In the genomic region with DNA sequence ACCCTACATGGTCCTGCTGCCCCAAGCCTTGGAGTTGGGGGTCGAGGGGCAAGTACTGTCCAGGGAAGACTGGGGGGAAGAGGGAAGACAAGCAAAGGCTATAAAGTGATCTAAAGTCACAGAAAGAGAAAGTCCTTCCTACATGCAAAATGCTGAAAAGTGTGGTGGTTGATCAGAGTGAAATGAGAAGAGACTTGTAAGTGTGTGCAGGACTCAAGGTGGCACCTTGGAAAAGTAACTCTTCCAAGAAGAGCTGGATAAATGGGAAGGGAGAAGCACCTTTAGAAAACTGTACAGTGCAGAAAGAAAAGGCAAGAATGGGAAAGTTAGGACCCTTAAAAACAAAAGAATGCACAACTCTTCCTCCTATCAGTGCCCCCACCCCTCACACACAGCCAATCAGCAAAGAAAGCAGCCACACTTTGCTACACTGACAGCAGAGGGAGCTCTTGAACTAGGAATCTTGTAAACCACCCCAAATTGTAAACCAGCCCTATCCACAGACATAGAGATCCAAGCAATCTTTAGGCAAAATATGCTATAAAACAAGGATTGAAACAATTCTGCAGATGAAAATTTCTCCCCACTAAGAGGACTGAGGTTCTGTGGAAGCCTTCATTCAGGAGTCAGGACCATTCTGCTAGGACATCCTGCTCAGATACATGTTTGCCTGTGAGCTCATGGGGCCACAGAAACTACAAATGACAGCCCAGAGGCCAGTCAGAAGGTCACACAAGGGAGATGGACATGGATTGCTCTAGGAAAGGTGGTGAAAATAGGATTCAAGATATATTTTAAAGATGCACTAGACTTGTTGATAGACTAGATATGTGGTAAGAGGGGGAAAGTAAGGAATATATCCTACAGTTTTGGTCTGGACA, we compare ENCODE assay signal across 8 cellular contexts.
DNase-seq lines count a peak whose midpoint lies in the region; ATAC-seq, FAIRE-seq and TF ChIP-seq lines count a peak whose summit lies in the region.

No MANE protein-coding gene starts in this region.

- no peaks in the 10 kb centered on the region for H3K79me1 ChIP-seq in IMR-90 (ENCODE audit: low read depth in 1 of 2, low read length in 2 of 2)

- H3K9me1 ChIP-seq in IMR-90 (ENCODE audit: insufficient read depth, low read length), result no peaks in the 10 kb centered on the region

- no peak overlapping the region for H4K8ac ChIP-seq in IMR-90 (ENCODE audit: low read depth in 2 of 2, low read length in 2 of 2)

- no peak for TF ChIP-seq EP300 in esophagus muscularis mucosa (IDR thresholded peaks at IDR 0.05)

- in situ Hi-C loops in IMR-90 (cut with MboI; ENCODE audit: low sequenced_read_pairs), result loop anchor here (10.0 kb wide), 1 partner anchor 160 kb away; no protein-coding TSS in a partner anchor

- DNase-seq in AG08395 (ENCODE audit: low spot score) (peak; percentile 64), ELF-1 (ENCODE audit: low read depth, low spot score) (peak; percentile 75), IMR-90 (peak; percentile 24), SJCRH30 (peak; percentile 27 to 81), esophagus muscularis mucosa (ENCODE audit: extremely low spot score) (no peak), pons (ENCODE audit: low spot score) (peak; percentile 64), GM19239 (ENCODE audit: insufficient read length, low spot score) (no peak)

- no peak for FAIRE-seq in GM19239 (lab: Jason Lieb, UNC)

- H3K27me3 ChIP-seq in IMR-90 (ENCODE audit: control insufficient read depth, insufficient read depth, low read length) (no peaks in the 10 kb centered on the region), SJCRH30 (no peaks in the 10 kb centered on the region; the same call in 1 of the 2 replicates), esophagus muscularis mucosa (no peaks in the 10 kb centered on the region)

- H2AFZ ChIP-seq in IMR-90 (replicated peaks; ENCODE audit: low read length, poor library complexity), result no peak overlapping the region

- no peak overlapping the region for H3K9ac ChIP-seq in IMR-90 (ENCODE audit: low read depth, low read length)

- no peak overlapping the region for H3K18ac ChIP-seq in IMR-90 (ENCODE audit: low read depth, low read length)

- no peak overlapping the region for H2BK120ac ChIP-seq in IMR-90 (ENCODE audit: low read depth, low read length)

- H3K4me2 ChIP-seq in IMR-90 (ENCODE audit: low read depth, low read length), result no peak overlapping the region

- no peak overlapping the region for H4K91ac ChIP-seq in IMR-90 (ENCODE audit: insufficient read depth, low read depth, low read length)

- no peaks in the 10 kb centered on the region for H3K36me3 ChIP-seq in IMR-90 (ENCODE audit: control insufficient read depth, insufficient read depth, low read length)
- no peaks in the 10 kb centered on the region for H3K36me3 ChIP-seq in SJCRH30
- no peaks in the 10 kb centered on the region for H3K36me3 ChIP-seq in esophagus muscularis mucosa

- H2AK9ac ChIP-seq in IMR-90 (replicated peaks; ENCODE audit: low read depth, low read length, poor library complexity), result no peak overlapping the region

- no peak overlapping the region for H2BK5ac ChIP-seq in IMR-90 (ENCODE audit: low read depth, low read length, poor library complexity, severe bottlenecking)

- H3K9me3 ChIP-seq in IMR-90 (ENCODE audit: control insufficient read depth, insufficient read depth, low read length) (no peaks in the 10 kb centered on the region), SJCRH30 (replicated peaks) (peaks cover 6% of the 10 kb centered on the region; the same call in 1 of the 2 replicates), esophagus muscularis mucosa (peaks cover 0 to 5% (median 0%) of the 10 kb centered on the region in 4 donors)

- TF ChIP-seq RAD21 in IMR-90 (IDR thresholded peaks at IDR 0.05; ENCODE audit: low read length), result peak; percentile 56

- peak; percentile 98 for ATAC-seq in IMR-90 (ENCODE audit: low read depth)
- ATAC-seq in GM19397 (IDR thresholded peaks at IDR 0.05; ENCODE audit: unreplicated experiment), result no peak

- H4K5ac ChIP-seq in IMR-90 (ENCODE audit: low read depth, low read length), result no peak overlapping the region

- no peak overlapping the region for H3K56ac ChIP-seq in IMR-90 (ENCODE audit: extremely low read depth, insufficient read depth, low read length)

- H3K4me3 ChIP-seq in IMR-90 (ENCODE audit: insufficient read depth, low read depth, low read length), result no peak overlapping the region
- no peak overlapping the region for H3K4me3 ChIP-seq in SJCRH30
- no peak overlapping the region for H3K4me3 ChIP-seq in esophagus muscularis mucosa

- no peak overlapping the region for H2BK20ac ChIP-seq in IMR-90 (ENCODE audit: low read depth, low read length)

- dilution Hi-C loops in IMR-90 (cut with HindIII; ENCODE audit: low sequenced_read_pairs, unreplicated experiment), result no loop called here

- no TSS peak for BruUV-seq in IMR-90 (replicated peaks; lab: Mats Ljungman, UMichigan)

- H3K27ac ChIP-seq in IMR-90 (ENCODE audit: insufficient read depth, low read length) (no peak overlapping the region), SJCRH30 (no peak overlapping the region), esophagus muscularis mucosa (replicated peaks in 1 of 4) (no peak overlapping the region)

- intact Hi-C loops in IMR-90 (cut with micrococcal nuclease), result loop anchor here (1.0 kb wide), 3 partner anchors 36 to 236 kb away; no protein-coding TSS in a partner anchor
- intact Hi-C loops in esophagus muscularis mucosa (cut with DNase I), result loop anchor here (5.0 kb wide), 1 partner anchor 158 kb away; no protein-coding TSS in a partner anchor

- H2BK15ac ChIP-seq in IMR-90 (ENCODE audit: low read depth, low read length), result no peak overlapping the region

- no peak overlapping the region for H2AK5ac ChIP-seq in IMR-90 (ENCODE audit: low read depth, low read length)

- CTCF ChIA-PET in IMR-90 (lab: Yijun Ruan, JAX), result interaction anchor here (0.7 to 2.2 kb wide), 5 partner anchors 9 to 237 kb away, joined by 3 to 9 read pairs (median 5); no protein-coding TSS in a partner anchor

- no CpG with 5 or more reads among the region's 1 CpG for WGBS in IMR-90 (ENCODE audit: extremely low coverage in 2 of 2, insufficient read length in 1 of 2), 2 experiments
- WGBS in esophagus muscularis mucosa, result 64% methylated on average over 1 of the region's 1 CpG

- no peak overlapping the region for H3K14ac ChIP-seq in IMR-90 (replicated peaks; ENCODE audit: low read depth, low read length)

- no peaks in the 10 kb centered on the region for H4K20me1 ChIP-seq in IMR-90 (ENCODE audit: insufficient read depth, low read length)

- H3K4ac ChIP-seq in IMR-90 (ENCODE audit: low read depth, low read length), result no peak overlapping the region

- H3K23ac ChIP-seq in IMR-90 (ENCODE audit: low read depth, low read length), result no peak overlapping the region

- POLR2A ChIA-PET in IMR-90 (lab: Charles Lee; ENCODE audit: unreplicated experiment), result no interaction called here

- TF ChIP-seq CTCF in IMR-90 (conservative IDR thresholded peaks at IDR 0.05; ENCODE audit: low read depth, low read length) (peak; percentile 53), esophagus muscularis mucosa (IDR thresholded peaks at IDR 0.05) (peak; percentile 42 to 54 (median 45))

- no peaks in the 10 kb centered on the region for H3K4me1 ChIP-seq in IMR-90 (ENCODE audit: control insufficient read depth, insufficient read depth, low read length)
- H3K4me1 ChIP-seq in SJCRH30, result no peaks in the 10 kb centered on the region
- no peaks in the 10 kb centered on the region for H3K4me1 ChIP-seq in esophagus muscularis mucosa

- TF ChIP-seq POLR2A in IMR-90 (IDR thresholded peaks at IDR 0.05; ENCODE audit: low read depth, low read length), result no peak
- no peak for TF ChIP-seq POLR2A in esophagus muscularis mucosa (IDR thresholded peaks at IDR 0.05; ENCODE audit: low read depth)

TF ChIP-seq in IMR-90, 13 proteins besides CTCF, POLR2A, EP300 and RAD21:
- TF ChIP-seq MAZ (IDR thresholded peaks at IDR 0.05; ENCODE audit: borderline replicate concordance, low read depth, low read length) (no peak), SMC3 (IDR thresholded peaks at IDR 0.05; ENCODE audit: low read depth, low read length) (peak; percentile 36; the same call in 1 of the 2 replicates)
- TF ChIP-seq, protein P1, sequence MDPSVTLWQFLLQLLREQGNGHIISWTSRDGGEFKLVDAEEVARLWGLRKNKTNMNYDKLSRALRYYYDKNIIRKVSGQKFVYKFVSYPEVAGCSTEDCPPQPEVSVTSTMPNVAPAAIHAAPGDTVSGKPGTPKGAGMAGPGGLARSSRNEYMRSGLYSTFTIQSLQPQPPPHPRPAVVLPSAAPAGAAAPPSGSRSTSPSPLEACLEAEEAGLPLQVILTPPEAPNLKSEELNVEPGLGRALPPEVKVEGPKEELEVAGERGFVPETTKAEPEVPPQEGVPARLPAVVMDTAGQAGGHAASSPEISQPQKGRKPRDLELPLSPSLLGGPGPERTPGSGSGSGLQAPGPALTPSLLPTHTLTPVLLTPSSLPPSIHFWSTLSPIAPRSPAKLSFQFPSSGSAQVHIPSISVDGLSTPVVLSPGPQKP (IDR thresholded peaks at IDR 0.05; ENCODE audit: borderline replicate concordance, low read depth, low read length), result no peak
TF ChIP-seq in IMR-90: peak in this region for 1.

Comparison
In these comparisons a context has a peak if more than half of its experiments do, and no peak if none do; other contexts are left out.
1. DNase-seq: peak in AG08395 (single experiment), ELF-1 (single experiment), IMR-90 (single experiment), SJCRH30 (2 of 2) and pons (single experiment); none in esophagus muscularis mucosa (single experiment) and GM19239 (single experiment).